ENCODE assay signal across 12 cellular contexts in the genomic region with DNA sequence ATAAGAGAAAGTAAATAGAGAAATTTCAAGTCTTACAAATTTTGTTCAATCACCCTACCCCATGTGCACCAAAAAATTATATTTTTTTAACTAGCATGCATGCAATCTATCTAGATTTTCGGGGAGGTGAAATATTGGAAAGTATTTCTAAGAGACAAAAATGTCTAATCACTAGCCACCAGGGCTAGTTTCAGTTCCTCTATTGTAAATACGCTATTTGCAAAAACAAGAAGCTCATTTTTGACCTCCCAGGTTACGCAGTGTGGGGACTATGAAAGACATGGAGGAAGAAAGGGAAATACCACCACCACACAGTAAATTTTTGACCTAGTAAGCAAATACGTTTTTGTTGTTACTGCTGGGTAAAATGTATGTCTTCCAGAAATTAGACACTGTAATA. TPM values are rescaled to one million over a fixed set of nuclear protein-coding genes. Genes with fewer than 3 reads are reported as not detected.
DNase-seq lines count a peak whose midpoint lies in the region; ATAC-seq lines count a peak whose summit lies in the region.
"Had no signal": no experiment of that assay in that cellular context is flagged by ENCODE, and none has a peak within 500 bp of the region (broad histone marks: within the 10 kb centered on the region; RNA-seq: fewer than 3 reads in every experiment).

No MANE protein-coding gene starts in this region.

- H3K27ac Mint-ChIP-seq in natural killer cell treated with Interleukin-12 subunit alpha and Interleukin-12 subunit beta and Interleukin-15 and Interleukin-18, amount 100 ng/mL, for 72 hours: no peak overlapping the region

- no peaks in the 10 kb centered on the region for H3K9me3 Mint-ChIP-seq in natural killer cell treated with Interleukin-12 subunit alpha and Interleukin-12 subunit beta and Interleukin-15 and Interleukin-18, amount 100 ng/mL, for 72 hours

- H3K4me1 Mint-ChIP-seq in natural killer cell treated with Interleukin-12 subunit alpha and Interleukin-12 subunit beta and Interleukin-15 and Interleukin-18, amount 100 ng/mL, for 72 hours (ENCODE audit: low read depth in 2 of 2): no peaks in the 10 kb centered on the region

- no peak overlapping the region for H3K4me3 Mint-ChIP-seq in natural killer cell treated with Interleukin-12 subunit alpha and Interleukin-12 subunit beta and Interleukin-15 and Interleukin-18, amount 100 ng/mL, for 72 hours

- H3K36me3 Mint-ChIP-seq in natural killer cell treated with Interleukin-12 subunit alpha and Interleukin-12 subunit beta and Interleukin-15 and Interleukin-18, amount 100 ng/mL, for 72 hours: no peaks in the 10 kb centered on the region

- DNase-seq in RPMI8226 (peak; percentile 83), ecto neural progenitor cell (ENCODE audit: low spot score) (no peak), NCI-H510A treated with DMSO at 0.1 percent for 48 hours (lab: John Stamatoyannopoulos, UW) (no peak)
- no peak for DNase-seq in central memory CD4-positive, alpha-beta T cell
- no peak for DNase-seq in natural killer cell treated with Interleukin-12 subunit alpha and Interleukin-12 subunit beta and Interleukin-15 and Interleukin-18, amount 100 ng/mL, for 72 hours (ENCODE audit: low spot score)
- DNase-seq: activated gamma-delta T cell treated with Interleukin-2 at 50 U/mL for 16 hours, left ventricle myocardium inferior, sigmoid colon, T-helper 17 cell had no signal

- H3K27me3 Mint-ChIP-seq in natural killer cell treated with Interleukin-12 subunit alpha and Interleukin-12 subunit beta and Interleukin-15 and Interleukin-18, amount 100 ng/mL, for 72 hours: peaks cover 15 to 21% of the 10 kb centered on the region in 2 donors

- peak; percentile 82 for ATAC-seq in GM18508 (IDR thresholded peaks at IDR 0.05; ENCODE audit: insufficient read depth, unreplicated experiment)
- peak; percentile 81 for ATAC-seq in GM21447 (IDR thresholded peaks at IDR 0.05; ENCODE audit: unreplicated experiment)
- ATAC-seq in HG03135 (IDR thresholded peaks at IDR 0.05; ENCODE audit: unreplicated experiment): peak; percentile 72
- ATAC-seq in natural killer cell treated with Interleukin-12 subunit alpha and Interleukin-12 subunit beta and Interleukin-15 and Interleukin-18, amount 100 ng/mL, for 72 hours: no peak
- ATAC-seq: T-helper 17 cell had no signal

RNA-seq across cellular contexts. Expression of a gene that starts 2.3 kb away (rescaled TPM):
- not detected for total RNA-seq in natural killer cell treated with Interleukin-12 subunit alpha and Interleukin-12 subunit beta and Interleukin-15 and Interleukin-18, amount 100 ng/mL, for 72 hours

Comparison
In these comparisons a context has a peak if more than half of its experiments do, and no peak if none do; other contexts are left out.
1. ATAC-seq: peak in GM18508 (single experiment), GM21447 (single experiment) and HG03135 (single experiment); none in natural killer cell treated with Interleukin-12 subunit alpha and Interleukin-12 subunit beta and Interleukin-15 and Interleukin-18, amount 100 ng/mL, for 72 hours (0 of 2).